ENCODE assay signal across 12 cellular contexts in the genomic region with DNA sequence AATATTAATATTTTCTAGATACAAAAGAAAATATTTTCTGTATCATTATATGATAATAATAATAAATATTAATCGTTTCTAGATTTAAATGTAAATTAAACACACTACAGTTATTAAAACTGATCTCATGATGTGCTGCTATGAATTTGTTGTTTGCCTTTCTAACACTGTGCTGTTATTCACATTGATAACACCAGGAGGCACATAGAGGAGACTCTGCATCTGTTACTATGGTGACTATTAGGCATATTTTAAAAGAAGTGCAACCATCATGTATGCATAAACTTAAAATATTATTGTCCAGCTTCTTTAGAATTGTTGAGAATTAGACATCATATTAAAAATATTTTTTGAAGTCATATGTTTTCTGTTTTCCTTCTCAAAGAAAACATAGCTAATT. TPM values are rescaled to one million over a fixed set of nuclear protein-coding genes. Genes with fewer than 3 reads are reported as not detected.
DNase-seq lines count a peak whose midpoint lies in the region; ATAC-seq and TF ChIP-seq lines count a peak whose summit lies in the region.
"Had no signal": no experiment of that assay in that cellular context is flagged by ENCODE, and none has a peak within 500 bp of the region (broad histone marks: within the 10 kb centered on the region; RNA-seq: fewer than 3 reads in every experiment).

No MANE protein-coding gene starts in this region.

- H3K9ac ChIP-seq in H9 (ENCODE audit: extremely low read depth, insufficient read length, low read length) (no peak overlapping the region), colonic mucosa (ENCODE audit: low read depth in 2 of 2, low read length in 2 of 2) (no peak overlapping the region)

- H3K4ac ChIP-seq in H9 (ENCODE audit: low read depth, low read length): no peak overlapping the region

- H3K27ac Mint-ChIP-seq in H9 (no peak overlapping the region), endothelial cell (ENCODE audit: unreplicated experiment) (no peak overlapping the region), progenitor cell of endocrine pancreas (no peak overlapping the region)
- H3K27ac Mint-ChIP-seq in activated naive CD8-positive, alpha-beta T cell treated with anti-CD3 and anti-CD28 coated beads, Interleukin-2, amount 50 U/mL, for 24 hours: no peak overlapping the region
- H3K27ac Mint-ChIP-seq: activated CD4-positive, alpha-beta memory T cell treated with anti-CD3 and anti-CD28 coated beads, Interleukin-2, amount 10 ng/mL, durations not matched to agents 7 days and 5 days had no signal

- no peak overlapping the region for H2AFZ ChIP-seq in H9 (ENCODE audit: low read length)

- DNase-seq in H9 (no peak), RWPE1 (ENCODE audit: low spot score) (no peak), endothelial cell (ENCODE audit: low spot score) (no peak), progenitor cell of endocrine pancreas (ENCODE audit: low spot score, unreplicated experiment) (no peak), colonic mucosa (no peak)
- no peak for DNase-seq in activated effector memory CD4-positive, alpha-beta T cell treated with Interleukin-2 at 50 U/mL for 16 hours
- no peak for DNase-seq in activated naive CD8-positive, alpha-beta T cell treated with anti-CD3 and anti-CD28 coated beads, Interleukin-2, amount 50 U/mL, for 24 hours
- DNase-seq: activated CD4-positive, alpha-beta memory T cell treated with anti-CD3 and anti-CD28 coated beads, Interleukin-2, amount 10 ng/mL, durations not matched to agents 7 days and 5 days; amygdala; NCI-H2029; SIG-M5 had no signal

- no peak overlapping the region for H3K18ac ChIP-seq in H9 (ENCODE audit: insufficient read length, low read depth, low read length)

- no peak overlapping the region for H2BK120ac ChIP-seq in H9 (ENCODE audit: low read depth, low read length, poor library complexity, severe bottlenecking)

- H3T11ph ChIP-seq in H9 (ENCODE audit: low read length): no peak overlapping the region

- H3K36me3 Mint-ChIP-seq in H9 (ENCODE audit: insufficient read depth in 1 of 3, low read depth in 3 of 3) (no peaks in the 10 kb centered on the region; a peak in 1 of 7 replicates), endothelial cell (ENCODE audit: low read depth, unreplicated experiment) (no peaks in the 10 kb centered on the region), progenitor cell of endocrine pancreas (ENCODE audit: insufficient read depth) (no peaks in the 10 kb centered on the region)
- no peaks in the 10 kb centered on the region for H3K36me3 Mint-ChIP-seq in activated naive CD8-positive, alpha-beta T cell treated with anti-CD3 and anti-CD28 coated beads, Interleukin-2, amount 50 U/mL, for 24 hours (ENCODE audit: low read depth)

- H3K9me3 Mint-ChIP-seq in H9 (peaks cover 0 to under 1% of the 10 kb centered on the region in 2 experiments; a peak in 3 of 5 replicates), endothelial cell (ENCODE audit: unreplicated experiment) (no peaks in the 10 kb centered on the region), progenitor cell of endocrine pancreas (ENCODE audit: low read depth) (peaks cover under 1% of the 10 kb centered on the region)
- peaks cover 19% of the 10 kb centered on the region for H3K9me3 Mint-ChIP-seq in activated naive CD8-positive, alpha-beta T cell treated with anti-CD3 and anti-CD28 coated beads, Interleukin-2, amount 50 U/mL, for 24 hours

- H4K8ac ChIP-seq in H9 (replicated peaks; ENCODE audit: insufficient read length, low read depth, low read length): no peak overlapping the region

- no peaks in the 10 kb centered on the region for H3K4me1 ChIP-seq in H9 (ENCODE audit: insufficient read depth, low read length)
- H3K4me1 ChIP-seq in colonic mucosa: no peaks in the 10 kb centered on the region

- no peaks in the 10 kb centered on the region for H3K36me3 ChIP-seq in colonic mucosa

- no peak overlapping the region for H3K27ac ChIP-seq in H9 (ENCODE audit: insufficient read length, low read depth, low read length)
- H3K27ac ChIP-seq in RWPE1: no peak overlapping the region
- H3K27ac ChIP-seq in colonic mucosa: no peak overlapping the region

- H4K91ac ChIP-seq in H9 (ENCODE audit: insufficient read length, low read depth, low read length): no peak overlapping the region

- CTCF ChIA-PET in RWPE1 (lab: Yijun Ruan, JAX): interaction anchor here (0.6 to 1.7 kb wide), 6 partner anchors 12 to 542 kb away, joined by 3 to 7 read pairs (median 4); partner anchors contain the start of gene PDGFC

- ATAC-seq in GM19397 (IDR thresholded peaks at IDR 0.05; ENCODE audit: unreplicated experiment): no peak
- ATAC-seq in activated naive CD8-positive, alpha-beta T cell treated with anti-CD3 and anti-CD28 coated beads, Interleukin-2, amount 50 U/mL, for 24 hours: no peak

- H3K23me2 ChIP-seq in H9 (ENCODE audit: insufficient read length, low read depth, low read length, poor library complexity, severe bottlenecking): no peaks in the 10 kb centered on the region

- H2AK5ac ChIP-seq in H9 (ENCODE audit: insufficient read length, low read length): no peak overlapping the region

- intact Hi-C loops in colonic mucosa (cut with DNase I): no loop called here

- H4K5ac ChIP-seq in H9 (ENCODE audit: insufficient read length, low read depth, low read length): no peak overlapping the region

- H2BK20ac ChIP-seq in H9 (ENCODE audit: low read depth, low read length, poor library complexity, severe bottlenecking): no peak overlapping the region

- TF ChIP-seq CTCF in H9 (conservative IDR thresholded peaks at IDR 0.05): peak; percentile 56
- TF ChIP-seq CTCF in RWPE1 (conservative IDR thresholded peaks at IDR 0.05; ENCODE audit: low read depth): peak; percentile 17; the same call in 1 of the 2 replicates
- TF ChIP-seq CTCF in endothelial cell (IDR thresholded peaks at IDR 0.05; ENCODE audit: unreplicated experiment): peak; percentile 51
- TF ChIP-seq CTCF in progenitor cell of endocrine pancreas (IDR thresholded peaks at IDR 0.05; ENCODE audit: unreplicated experiment): peak; percentile 46
- TF ChIP-seq CTCF in colonic mucosa (IDR thresholded peaks at IDR 0.05): no peak

- no peak overlapping the region for H3K56ac ChIP-seq in H9 (ENCODE audit: insufficient read length, low read depth, low read length)

- H3K4me3 Mint-ChIP-seq in H9 (no peak overlapping the region), endothelial cell (ENCODE audit: unreplicated experiment) (no peak overlapping the region), progenitor cell of endocrine pancreas (ENCODE audit: low read depth) (no peak overlapping the region)
- H3K4me3 Mint-ChIP-seq in activated naive CD8-positive, alpha-beta T cell treated with anti-CD3 and anti-CD28 coated beads, Interleukin-2, amount 50 U/mL, for 24 hours: no peak overlapping the region
- H3K4me3 Mint-ChIP-seq: activated CD4-positive, alpha-beta memory T cell treated with anti-CD3 and anti-CD28 coated beads, Interleukin-2, amount 10 ng/mL, durations not matched to agents 7 days and 5 days had no signal

- H3K27me3 Mint-ChIP-seq in H9 (ENCODE audit: low read depth): no peaks in the 10 kb centered on the region
- no peaks in the 10 kb centered on the region for H3K27me3 Mint-ChIP-seq in endothelial cell (ENCODE audit: unreplicated experiment)
- H3K27me3 Mint-ChIP-seq in progenitor cell of endocrine pancreas: no peaks in the 10 kb centered on the region
- peaks cover 3% of the 10 kb centered on the region for H3K27me3 Mint-ChIP-seq in activated naive CD8-positive, alpha-beta T cell treated with anti-CD3 and anti-CD28 coated beads, Interleukin-2, amount 50 U/mL, for 24 hours
- H3K27me3 Mint-ChIP-seq: activated CD4-positive, alpha-beta memory T cell treated with anti-CD3 and anti-CD28 coated beads, Interleukin-2, amount 10 ng/mL, durations not matched to agents 7 days and 5 days had no signal

- H3K14ac ChIP-seq in H9 (ENCODE audit: insufficient read depth, low read length): no peak overlapping the region

- POLR2A ChIA-PET in RWPE1 (lab: Yijun Ruan, JAX; ENCODE audit: low non-redundant PET): no interaction called here

- H3K27me3 ChIP-seq in H9 (ENCODE audit: insufficient read depth, low read length) (no peaks in the 10 kb centered on the region), colonic mucosa (no peaks in the 10 kb centered on the region)

- no peak overlapping the region for H2BK15ac ChIP-seq in H9 (ENCODE audit: low read depth, low read length)

- H3K23ac ChIP-seq in H9 (ENCODE audit: insufficient read length, low read depth, low read length): no peak overlapping the region

- H3K79me1 ChIP-seq in H9 (ENCODE audit: insufficient read depth, low read depth, low read length, poor library complexity, severe bottlenecking): no peaks in the 10 kb centered on the region

- no peaks in the 10 kb centered on the region for H3K79me2 ChIP-seq in H9 (ENCODE audit: insufficient read depth, low read length)

- no peak overlapping the region for H2BK12ac ChIP-seq in H9 (ENCODE audit: insufficient read length, low read depth, low read length)

- no peak overlapping the region for H2BK5ac ChIP-seq in H9 (ENCODE audit: insufficient read length, low read length)

- no peaks in the 10 kb centered on the region for H4K20me1 ChIP-seq in H9 (ENCODE audit: control insufficient read depth, insufficient read depth, insufficient read length)

- no CpG with 5 or more reads among the region's 1 CpG for WGBS in H9 (ENCODE audit: extremely low coverage, insufficient read length, low lambda C conversion rate)

- H3K4me3 ChIP-seq in colonic mucosa: no peak overlapping the region

- H3K4me2 ChIP-seq in H9 (ENCODE audit: insufficient read depth, insufficient read length, low read length): no peak overlapping the region

- no peaks in the 10 kb centered on the region for H3K9me3 ChIP-seq in H9 (ENCODE audit: control insufficient read depth, low read depth, low read length)
- no peaks in the 10 kb centered on the region for H3K9me3 ChIP-seq in colonic mucosa

- H3K4me1 Mint-ChIP-seq in H9: peaks cover 0 to under 1% of the 10 kb centered on the region in 2 experiments; a peak in 1 of 4 replicates
- H3K4me1 Mint-ChIP-seq in endothelial cell (ENCODE audit: unreplicated experiment): peaks cover 3% of the 10 kb centered on the region
- no peaks in the 10 kb centered on the region for H3K4me1 Mint-ChIP-seq in progenitor cell of endocrine pancreas (ENCODE audit: low read depth)
- no peaks in the 10 kb centered on the region for H3K4me1 Mint-ChIP-seq in activated naive CD8-positive, alpha-beta T cell treated with anti-CD3 and anti-CD28 coated beads, Interleukin-2, amount 50 U/mL, for 24 hours
- H3K4me1 Mint-ChIP-seq: activated CD4-positive, alpha-beta memory T cell treated with anti-CD3 and anti-CD28 coated beads, Interleukin-2, amount 10 ng/mL, durations not matched to agents 7 days and 5 days had no signal

RNA-seq across cellular contexts. Expression of gene PDGFC, which starts 11.8 kb away (rescaled TPM):
- 3.9 and 4.5 TPM in 2 replicates for total RNA-seq in H9 (2021)
- total RNA-seq in endothelial cell (ENCODE audit: unreplicated experiment): 22.0 TPM
- total RNA-seq in progenitor cell of endocrine pancreas: 42.2 and 42.5 TPM in 2 replicates
- 1 to 10 TPM; 3.9 to 8.3 TPM for total RNA-seq in colonic mucosa
- total RNA-seq: activated CD4-positive, alpha-beta memory T cell treated with anti-CD3 and anti-CD28 coated beads, Interleukin-2, amount 10 ng/mL, durations not matched to agents 7 days and 5 days had no signal
